In genomic region chr5:67286006-67286405, GRCh38 we compare ENCODE assay signal across 20 cellular contexts.
DNase-seq lines count a peak whose midpoint lies in the region; ATAC-seq, FAIRE-seq and TF ChIP-seq lines count a peak whose summit lies in the region.
"Had no signal": no experiment of that assay in that cellular context is flagged by ENCODE, and none has a peak within 500 bp of the region (broad histone marks: within the 10 kb centered on the region; RNA-seq: fewer than 3 reads in every experiment).

No MANE protein-coding gene starts in this region.

- no peaks in the 10 kb centered on the region for H3K9me3 Mint-ChIP-seq in activated T-cell treated with anti-CD3 and anti-CD28 coated beads, Interleukin-2, amount 50 U/mL, for 72 hours

- no peak for ATAC-seq in activated T-cell treated with anti-CD3 and anti-CD28 coated beads, Interleukin-2, amount 50 U/mL, for 72 hours (replicated peaks in 1 of 2)
- ATAC-seq: HCT116, K562 had no signal

- H3K79me2 ChIP-seq in endothelial cell of umbilical vein (ENCODE audit: control insufficient read depth, insufficient read depth, low read length) (no peaks in the 10 kb centered on the region), parathyroid adenoma (peaks cover 17% of the 10 kb centered on the region)

- DNase-seq in KBM-7, result peak; percentile 15
- no peak for DNase-seq in endothelial cell of umbilical vein (ENCODE audit: low read depth, low spot score)
- no peak for DNase-seq in NCI-H524 (lab: John Stamatoyannopoulos, UW)
- no peak for DNase-seq in SK-N-DZ (ENCODE audit: low spot score)
- DNase-seq in activated gamma-delta T cell treated with Interleukin-2 at 50 U/mL for 16 hours, result no peak
- DNase-seq in activated T-cell treated with anti-CD3 and anti-CD28 coated beads, Interleukin-2, amount 50 U/mL, for 72 hours, result no peak
- DNase-seq: CD4-positive, alpha-beta memory T cell; DMS153; GF-D8; GOT3; NCI-H1417 treated with DMSO at 0.1 percent for 48 hours; NCI-H187 treated with DMSO at 0.1 percent for 48 hours; NCI-H2227 treated with DMSO at 0.1 percent for 48 hours; NCI-H510A treated with DMSO at 0.1 percent for 48 hours; NCI-H82 had no signal

- H3K4me1 Mint-ChIP-seq in activated T-cell treated with anti-CD3 and anti-CD28 coated beads, Interleukin-2, amount 50 U/mL, for 72 hours (ENCODE audit: low read depth), result no peaks in the 10 kb centered on the region
- H3K4me1 Mint-ChIP-seq: CD4-positive, alpha-beta memory T cell had no signal

- H3K36me3 ChIP-seq in endothelial cell of umbilical vein (ENCODE audit: control insufficient read depth in 2 of 2, extremely low read depth in 1 of 2, insufficient read depth in 2 of 2, low read length in 2 of 2), result no peaks in the 10 kb centered on the region
- no peaks in the 10 kb centered on the region for H3K36me3 ChIP-seq in parathyroid adenoma (ENCODE audit: control insufficient read depth, insufficient read depth, low read length)

- no peaks in the 10 kb centered on the region for H3K27me3 Mint-ChIP-seq in activated T-cell treated with anti-CD3 and anti-CD28 coated beads, Interleukin-2, amount 50 U/mL, for 72 hours (ENCODE audit: low read depth)

- no peak overlapping the region for H3K4me2 ChIP-seq in endothelial cell of umbilical vein (ENCODE audit: insufficient read depth, low read length)
- no peak overlapping the region for H3K4me2 ChIP-seq in parathyroid adenoma (ENCODE audit: low read length)

- H3K9ac ChIP-seq in endothelial cell of umbilical vein (replicated peaks; ENCODE audit: extremely low read depth, insufficient read depth, low read length) (no peak overlapping the region), parathyroid adenoma (no peak overlapping the region)

- H3K27me3 ChIP-seq in endothelial cell of umbilical vein (ENCODE audit: control insufficient read depth in 2 of 2, insufficient read depth in 2 of 2, low read length in 2 of 2) (no peaks in the 10 kb centered on the region), parathyroid adenoma (ENCODE audit: control insufficient read depth, insufficient read depth, low read length) (no peaks in the 10 kb centered on the region)

- H2AFZ ChIP-seq in endothelial cell of umbilical vein (ENCODE audit: low read depth, low read length) (peak overlapping the region; percentile 77), parathyroid adenoma (peak overlapping the region; percentile 18)

- TF ChIP-seq POLR2A in endothelial cell of umbilical vein (IDR thresholded peaks at IDR 0.05; ENCODE audit: low read depth, low read length), result no peak

- CTCF ChIA-PET in endothelial cell of umbilical vein (lab: Charles Lee), result no interaction called here

- no peaks in the 10 kb centered on the region for H3K9me1 ChIP-seq in endothelial cell of umbilical vein (replicated peaks; ENCODE audit: control insufficient read depth, extremely low read depth, insufficient read depth, low read length)

- peaks cover 9% of the 10 kb centered on the region for H3K4me1 ChIP-seq in endothelial cell of umbilical vein (ENCODE audit: control insufficient read depth, extremely low read depth, insufficient read depth, low read length)
- peaks cover 29% of the 10 kb centered on the region for H3K4me1 ChIP-seq in parathyroid adenoma

- dilution Hi-C loops in endothelial cell of umbilical vein (cut with MboI; ENCODE audit: extremely low pct_ligation_motif_present, low sequenced_read_pairs), result no loop called here

- no peak for TF ChIP-seq CTCF in endothelial cell of umbilical vein (IDR thresholded peaks at IDR 0.05; ENCODE audit: extremely low read depth in 1 of 2, insufficient read depth in 1 of 2, low read depth in 1 of 2, low read length in 2 of 2)
- no peak for TF ChIP-seq CTCF in parathyroid adenoma (IDR thresholded peaks at IDR 0.05)

- in situ Hi-C loops in KBM-7 (cut with MboI; ENCODE audit: low pct_unique_long_range_greater_than_20kb, low sequenced_read_pairs), result no loop called here

- H3K4me3 ChIP-seq in endothelial cell of umbilical vein (replicated peaks in 1 of 3; ENCODE audit: insufficient read depth in 1 of 3, low read depth in 1 of 3, low read length in 3 of 3) (no peak overlapping the region), parathyroid adenoma (ENCODE audit: low read depth, low read length) (no peak overlapping the region)
- H3K4me3 ChIP-seq: K562 had no signal

- FAIRE-seq in endothelial cell of umbilical vein (lab: Jason Lieb, UNC), result peak; percentile 94
- FAIRE-seq: A204.1, K562 had no signal

- H4K20me1 ChIP-seq in endothelial cell of umbilical vein (replicated peaks; ENCODE audit: control insufficient read depth, extremely low read depth, insufficient read depth, low read length), result no peaks in the 10 kb centered on the region

- H3K9me3 ChIP-seq in endothelial cell of umbilical vein (replicated peaks; ENCODE audit: control insufficient read depth, insufficient read depth, low read length) (no peaks in the 10 kb centered on the region), parathyroid adenoma (ENCODE audit: control insufficient read depth, low read length) (no peaks in the 10 kb centered on the region)

- intact Hi-C loops in endothelial cell of umbilical vein (cut with micrococcal nuclease), result no loop called here

- no peaks in the 10 kb centered on the region for H3K36me3 Mint-ChIP-seq in activated T-cell treated with anti-CD3 and anti-CD28 coated beads, Interleukin-2, amount 50 U/mL, for 72 hours (ENCODE audit: insufficient read depth in 2 of 2)
- H3K36me3 Mint-ChIP-seq: CD4-positive, alpha-beta memory T cell had no signal

- H3K27ac ChIP-seq in angular gyrus (ENCODE audit: low read depth, low read length), result peak overlapping the region; percentile 94
- no peak overlapping the region for H3K27ac ChIP-seq in endothelial cell of umbilical vein (ENCODE audit: insufficient read depth, low read depth, low read length)
- no peak overlapping the region for H3K27ac ChIP-seq in parathyroid adenoma

- POLR2A ChIA-PET in endothelial cell of umbilical vein (lab: Charles Lee), result no interaction called here

- no TSS peak for BruUV-seq in endothelial cell of umbilical vein (replicated peaks; lab: Mats Ljungman, UMichigan)

- H3K27ac Mint-ChIP-seq in activated T-cell treated with anti-CD3 and anti-CD28 coated beads, Interleukin-2, amount 50 U/mL, for 72 hours, result no peak overlapping the region
- H3K27ac Mint-ChIP-seq: CD4-positive, alpha-beta memory T cell had no signal

- no peak overlapping the region for H3K4me3 Mint-ChIP-seq in activated T-cell treated with anti-CD3 and anti-CD28 coated beads, Interleukin-2, amount 50 U/mL, for 72 hours
- H3K4me3 Mint-ChIP-seq: CD4-positive, alpha-beta memory T cell had no signal

TF ChIP-seq in endothelial cell of umbilical vein, 7 proteins besides CTCF, POLR2A, EP300 and RAD21:
- TF ChIP-seq, protein P1, sequence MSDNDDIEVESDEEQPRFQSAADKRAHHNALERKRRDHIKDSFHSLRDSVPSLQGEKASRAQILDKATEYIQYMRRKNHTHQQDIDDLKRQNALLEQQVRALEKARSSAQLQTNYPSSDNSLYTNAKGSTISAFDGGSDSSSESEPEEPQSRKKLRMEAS (IDR thresholded peaks at IDR 0.05; ENCODE audit: insufficient read depth, insufficient read length), result no peak
- no peak for TF ChIP-seq EZH2 (IDR thresholded peaks at IDR 0.05; ENCODE audit: borderline replicate concordance, low read depth, low read length, severe bottlenecking)
- no peak for TF ChIP-seq GATA2 (IDR thresholded peaks at IDR 0.05; ENCODE audit: insufficient read depth, insufficient read length, low read depth, low read length)
- no peak for TF ChIP-seq JUN (IDR thresholded peaks at IDR 0.05; ENCODE audit: borderline replicate concordance, insufficient read depth, insufficient read length, low read depth)
- no peak for TF ChIP-seq POLR2AphosphoS5 (IDR thresholded peaks at IDR 0.05; ENCODE audit: insufficient read depth, low read depth, low read length)
- no peak for TF ChIP-seq FOS (IDR thresholded peaks at IDR 0.05; ENCODE audit: borderline replicate concordance, insufficient read depth, low read length)
- TF ChIP-seq MYC (IDR thresholded peaks at IDR 0.05; ENCODE audit: low read depth, low read length), result no peak
